ENCODE assay signal across 1 cellular context in the genomic region with DNA sequence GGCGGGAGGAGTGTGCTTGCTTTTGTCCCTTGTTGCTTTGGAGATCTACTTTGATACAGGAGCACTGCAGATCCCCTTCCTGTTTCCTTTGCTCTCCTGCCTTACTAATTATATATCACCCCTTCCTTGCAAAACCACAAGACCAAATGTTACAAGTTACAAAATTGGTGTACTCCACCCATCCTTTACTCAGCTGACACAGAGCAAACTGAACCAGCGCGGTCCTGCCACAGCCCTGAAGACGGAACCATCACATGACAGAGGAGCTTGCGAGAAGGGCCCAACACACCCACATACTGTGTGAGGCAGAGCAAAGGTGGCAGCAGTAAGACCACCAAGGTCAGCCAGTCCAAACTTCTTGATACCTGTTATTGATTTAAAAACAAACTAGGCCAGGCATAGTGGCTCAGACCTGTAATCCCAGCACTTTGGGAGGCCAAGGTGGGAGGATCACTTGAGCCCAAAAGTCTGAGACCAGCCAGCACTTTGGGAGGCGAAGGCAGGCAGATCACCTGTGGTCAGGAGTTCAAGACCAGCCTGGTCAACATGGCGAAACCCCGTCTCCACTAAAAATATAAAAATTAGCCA.
TF ChIP-seq lines count a peak whose summit lies in the region.

No MANE protein-coding gene starts in this region.

TF ChIP-seq in GM12878, 131 proteins besides CTCF, POLR2A, EP300 and RAD21 (continues in another document):
- TF ChIP-seq, protein P1, sequence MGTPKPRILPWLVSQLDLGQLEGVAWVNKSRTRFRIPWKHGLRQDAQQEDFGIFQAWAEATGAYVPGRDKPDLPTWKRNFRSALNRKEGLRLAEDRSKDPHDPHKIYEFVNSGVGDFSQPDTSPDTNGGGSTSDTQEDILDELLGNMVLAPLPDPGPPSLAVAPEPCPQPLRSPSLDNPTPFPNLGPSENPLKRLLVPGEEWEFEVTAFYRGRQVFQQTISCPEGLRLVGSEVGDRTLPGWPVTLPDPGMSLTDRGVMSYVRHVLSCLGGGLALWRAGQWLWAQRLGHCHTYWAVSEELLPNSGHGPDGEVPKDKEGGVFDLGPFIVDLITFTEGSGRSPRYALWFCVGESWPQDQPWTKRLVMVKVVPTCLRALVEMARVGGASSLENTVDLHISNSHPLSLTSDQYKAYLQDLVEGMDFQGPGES (IDR thresholded peaks at IDR 0.05) = no peak
- TF ChIP-seq ZNF384 (IDR thresholded peaks at IDR 0.05; ENCODE audit: borderline replicate concordance, low read depth, low read length) = no peak
- TF ChIP-seq KDM1A (IDR thresholded peaks at IDR 0.05; ENCODE audit: borderline replicate concordance) = no peak
- TF ChIP-seq SUPT20H (IDR thresholded peaks at IDR 0.05; ENCODE audit: borderline replicate concordance, control insufficient read depth, low read depth, low read length) = no peak
- no peak for TF ChIP-seq CHD4 (IDR thresholded peaks at IDR 0.05)
- TF ChIP-seq MEF2A (IDR thresholded peaks at IDR 0.05; ENCODE audit: insufficient read depth, low read depth, low read length) = no peak
- TF ChIP-seq, protein P2, sequence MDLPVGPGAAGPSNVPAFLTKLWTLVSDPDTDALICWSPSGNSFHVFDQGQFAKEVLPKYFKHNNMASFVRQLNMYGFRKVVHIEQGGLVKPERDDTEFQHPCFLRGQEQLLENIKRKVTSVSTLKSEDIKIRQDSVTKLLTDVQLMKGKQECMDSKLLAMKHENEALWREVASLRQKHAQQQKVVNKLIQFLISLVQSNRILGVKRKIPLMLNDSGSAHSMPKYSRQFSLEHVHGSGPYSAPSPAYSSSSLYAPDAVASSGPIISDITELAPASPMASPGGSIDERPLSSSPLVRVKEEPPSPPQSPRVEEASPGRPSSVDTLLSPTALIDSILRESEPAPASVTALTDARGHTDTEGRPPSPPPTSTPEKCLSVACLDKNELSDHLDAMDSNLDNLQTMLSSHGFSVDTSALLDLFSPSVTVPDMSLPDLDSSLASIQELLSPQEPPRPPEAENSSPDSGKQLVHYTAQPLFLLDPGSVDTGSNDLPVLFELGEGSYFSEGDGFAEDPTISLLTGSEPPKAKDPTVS (IDR thresholded peaks at IDR 0.05; ENCODE audit: low read depth, low read length) = no peak
- TF ChIP-seq ESRRA (IDR thresholded peaks at IDR 0.05; ENCODE audit: low read length) = no peak
- TF ChIP-seq, protein P3, sequence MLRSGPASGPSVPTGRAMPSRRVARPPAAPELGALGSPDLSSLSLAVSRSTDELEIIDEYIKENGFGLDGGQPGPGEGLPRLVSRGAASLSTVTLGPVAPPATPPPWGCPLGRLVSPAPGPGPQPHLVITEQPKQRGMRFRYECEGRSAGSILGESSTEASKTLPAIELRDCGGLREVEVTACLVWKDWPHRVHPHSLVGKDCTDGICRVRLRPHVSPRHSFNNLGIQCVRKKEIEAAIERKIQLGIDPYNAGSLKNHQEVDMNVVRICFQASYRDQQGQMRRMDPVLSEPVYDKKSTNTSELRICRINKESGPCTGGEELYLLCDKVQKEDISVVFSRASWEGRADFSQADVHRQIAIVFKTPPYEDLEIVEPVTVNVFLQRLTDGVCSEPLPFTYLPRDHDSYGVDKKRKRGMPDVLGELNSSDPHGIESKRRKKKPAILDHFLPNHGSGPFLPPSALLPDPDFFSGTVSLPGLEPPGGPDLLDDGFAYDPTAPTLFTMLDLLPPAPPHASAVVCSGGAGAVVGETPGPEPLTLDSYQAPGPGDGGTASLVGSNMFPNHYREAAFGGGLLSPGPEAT (IDR thresholded peaks at IDR 0.05; ENCODE audit: low read depth) = peak; percentile 79
- TF ChIP-seq, protein P4, sequence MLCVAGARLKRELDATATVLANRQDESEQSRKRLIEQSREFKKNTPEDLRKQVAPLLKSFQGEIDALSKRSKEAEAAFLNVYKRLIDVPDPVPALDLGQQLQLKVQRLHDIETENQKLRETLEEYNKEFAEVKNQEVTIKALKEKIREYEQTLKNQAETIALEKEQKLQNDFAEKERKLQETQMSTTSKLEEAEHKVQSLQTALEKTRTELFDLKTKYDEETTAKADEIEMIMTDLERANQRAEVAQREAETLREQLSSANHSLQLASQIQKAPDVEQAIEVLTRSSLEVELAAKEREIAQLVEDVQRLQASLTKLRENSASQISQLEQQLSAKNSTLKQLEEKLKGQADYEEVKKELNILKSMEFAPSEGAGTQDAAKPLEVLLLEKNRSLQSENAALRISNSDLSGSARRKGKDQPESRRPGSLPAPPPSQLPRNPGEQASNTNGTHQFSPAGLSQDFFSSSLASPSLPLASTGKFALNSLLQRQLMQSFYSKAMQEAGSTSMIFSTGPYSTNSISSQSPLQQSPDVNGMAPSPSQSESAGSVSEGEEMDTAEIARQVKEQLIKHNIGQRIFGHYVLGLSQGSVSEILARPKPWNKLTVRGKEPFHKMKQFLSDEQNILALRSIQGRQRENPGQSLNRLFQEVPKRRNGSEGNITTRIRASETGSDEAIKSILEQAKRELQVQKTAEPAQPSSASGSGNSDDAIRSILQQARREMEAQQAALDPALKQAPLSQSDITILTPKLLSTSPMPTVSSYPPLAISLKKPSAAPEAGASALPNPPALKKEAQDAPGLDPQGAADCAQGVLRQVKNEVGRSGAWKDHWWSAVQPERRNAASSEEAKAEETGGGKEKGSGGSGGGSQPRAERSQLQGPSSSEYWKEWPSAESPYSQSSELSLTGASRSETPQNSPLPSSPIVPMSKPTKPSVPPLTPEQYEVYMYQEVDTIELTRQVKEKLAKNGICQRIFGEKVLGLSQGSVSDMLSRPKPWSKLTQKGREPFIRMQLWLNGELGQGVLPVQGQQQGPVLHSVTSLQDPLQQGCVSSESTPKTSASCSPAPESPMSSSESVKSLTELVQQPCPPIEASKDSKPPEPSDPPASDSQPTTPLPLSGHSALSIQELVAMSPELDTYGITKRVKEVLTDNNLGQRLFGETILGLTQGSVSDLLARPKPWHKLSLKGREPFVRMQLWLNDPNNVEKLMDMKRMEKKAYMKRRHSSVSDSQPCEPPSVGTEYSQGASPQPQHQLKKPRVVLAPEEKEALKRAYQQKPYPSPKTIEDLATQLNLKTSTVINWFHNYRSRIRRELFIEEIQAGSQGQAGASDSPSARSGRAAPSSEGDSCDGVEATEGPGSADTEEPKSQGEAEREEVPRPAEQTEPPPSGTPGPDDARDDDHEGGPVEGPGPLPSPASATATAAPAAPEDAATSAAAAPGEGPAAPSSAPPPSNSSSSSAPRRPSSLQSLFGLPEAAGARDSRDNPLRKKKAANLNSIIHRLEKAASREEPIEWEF (IDR thresholded peaks at IDR 0.05; ENCODE audit: insufficient replicate concordance, low read depth, low read length) = no peak
- TF ChIP-seq KLF5 (IDR thresholded peaks at IDR 0.05; ENCODE audit: partially characterized antibody) = no peak
- TF ChIP-seq MTA2 (IDR thresholded peaks at IDR 0.05; ENCODE audit: low read depth) = peak; percentile 79
- no peak; the same call in 1 of the 2 replicates for TF ChIP-seq LARP7 (IDR thresholded peaks at IDR 0.05)
- no peak for TF ChIP-seq ZSCAN29 (IDR thresholded peaks at IDR 0.05)
- TF ChIP-seq HCFC1 (IDR thresholded peaks at IDR 0.05; ENCODE audit: low read length) = no peak
- no peak for TF ChIP-seq SMARCA5 (IDR thresholded peaks at IDR 0.05)
- no peak for TF ChIP-seq KAT2A (conservative IDR thresholded peaks at IDR 0.05; ENCODE audit: control insufficient read depth, low read depth, low read length)
- no peak for TF ChIP-seq POU2F2 (IDR thresholded peaks at IDR 0.05; ENCODE audit: borderline replicate concordance, low read depth, low read length)
- TF ChIP-seq, protein P5, sequence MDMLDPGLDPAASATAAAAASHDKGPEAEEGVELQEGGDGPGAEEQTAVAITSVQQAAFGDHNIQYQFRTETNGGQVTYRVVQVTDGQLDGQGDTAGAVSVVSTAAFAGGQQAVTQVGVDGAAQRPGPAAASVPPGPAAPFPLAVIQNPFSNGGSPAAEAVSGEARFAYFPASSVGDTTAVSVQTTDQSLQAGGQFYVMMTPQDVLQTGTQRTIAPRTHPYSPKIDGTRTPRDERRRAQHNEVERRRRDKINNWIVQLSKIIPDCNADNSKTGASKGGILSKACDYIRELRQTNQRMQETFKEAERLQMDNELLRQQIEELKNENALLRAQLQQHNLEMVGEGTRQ (IDR thresholded peaks at IDR 0.05; ENCODE audit: borderline replicate concordance, low read depth, low read length) = peak; percentile 46
- TF ChIP-seq, protein P6, sequence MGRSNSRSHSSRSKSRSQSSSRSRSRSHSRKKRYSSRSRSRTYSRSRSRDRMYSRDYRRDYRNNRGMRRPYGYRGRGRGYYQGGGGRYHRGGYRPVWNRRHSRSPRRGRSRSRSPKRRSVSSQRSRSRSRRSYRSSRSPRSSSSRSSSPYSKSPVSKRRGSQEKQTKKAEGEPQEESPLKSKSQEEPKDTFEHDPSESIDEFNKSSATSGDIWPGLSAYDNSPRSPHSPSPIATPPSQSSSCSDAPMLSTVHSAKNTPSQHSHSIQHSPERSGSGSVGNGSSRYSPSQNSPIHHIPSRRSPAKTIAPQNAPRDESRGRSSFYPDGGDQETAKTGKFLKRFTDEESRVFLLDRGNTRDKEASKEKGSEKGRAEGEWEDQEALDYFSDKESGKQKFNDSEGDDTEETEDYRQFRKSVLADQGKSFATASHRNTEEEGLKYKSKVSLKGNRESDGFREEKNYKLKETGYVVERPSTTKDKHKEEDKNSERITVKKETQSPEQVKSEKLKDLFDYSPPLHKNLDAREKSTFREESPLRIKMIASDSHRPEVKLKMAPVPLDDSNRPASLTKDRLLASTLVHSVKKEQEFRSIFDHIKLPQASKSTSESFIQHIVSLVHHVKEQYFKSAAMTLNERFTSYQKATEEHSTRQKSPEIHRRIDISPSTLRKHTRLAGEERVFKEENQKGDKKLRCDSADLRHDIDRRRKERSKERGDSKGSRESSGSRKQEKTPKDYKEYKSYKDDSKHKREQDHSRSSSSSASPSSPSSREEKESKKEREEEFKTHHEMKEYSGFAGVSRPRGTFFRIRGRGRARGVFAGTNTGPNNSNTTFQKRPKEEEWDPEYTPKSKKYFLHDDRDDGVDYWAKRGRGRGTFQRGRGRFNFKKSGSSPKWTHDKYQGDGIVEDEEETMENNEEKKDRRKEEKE (IDR thresholded peaks at IDR 0.05) = no peak
- no peak for TF ChIP-seq BRCA1 (IDR thresholded peaks at IDR 0.05; ENCODE audit: low read depth, low read length)
- TF ChIP-seq SMAD1 (IDR thresholded peaks at IDR 0.05; ENCODE audit: low read depth, partially characterized antibody) = no peak
- TF ChIP-seq, protein P7, sequence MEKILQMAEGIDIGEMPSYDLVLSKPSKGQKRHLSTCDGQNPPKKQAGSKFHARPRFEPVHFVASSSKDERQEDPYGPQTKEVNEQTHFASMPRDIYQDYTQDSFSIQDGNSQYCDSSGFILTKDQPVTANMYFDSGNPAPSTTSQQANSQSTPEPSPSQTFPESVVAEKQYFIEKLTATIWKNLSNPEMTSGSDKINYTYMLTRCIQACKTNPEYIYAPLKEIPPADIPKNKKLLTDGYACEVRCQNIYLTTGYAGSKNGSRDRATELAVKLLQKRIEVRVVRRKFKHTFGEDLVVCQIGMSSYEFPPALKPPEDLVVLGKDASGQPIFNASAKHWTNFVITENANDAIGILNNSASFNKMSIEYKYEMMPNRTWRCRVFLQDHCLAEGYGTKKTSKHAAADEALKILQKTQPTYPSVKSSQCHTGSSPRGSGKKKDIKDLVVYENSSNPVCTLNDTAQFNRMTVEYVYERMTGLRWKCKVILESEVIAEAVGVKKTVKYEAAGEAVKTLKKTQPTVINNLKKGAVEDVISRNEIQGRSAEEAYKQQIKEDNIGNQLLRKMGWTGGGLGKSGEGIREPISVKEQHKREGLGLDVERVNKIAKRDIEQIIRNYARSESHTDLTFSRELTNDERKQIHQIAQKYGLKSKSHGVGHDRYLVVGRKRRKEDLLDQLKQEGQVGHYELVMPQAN (conservative IDR thresholded peaks at IDR 0.05) = no peak; the same call in 1 of the 2 replicates
- no peak for TF ChIP-seq ETV6 (conservative IDR thresholded peaks at IDR 0.05 in 1 of 2, IDR thresholded peaks at IDR 0.05 in 1 of 2; ENCODE audit: borderline replicate concordance in 1 of 2, low read depth in 1 of 2)
- TF ChIP-seq, protein P8, sequence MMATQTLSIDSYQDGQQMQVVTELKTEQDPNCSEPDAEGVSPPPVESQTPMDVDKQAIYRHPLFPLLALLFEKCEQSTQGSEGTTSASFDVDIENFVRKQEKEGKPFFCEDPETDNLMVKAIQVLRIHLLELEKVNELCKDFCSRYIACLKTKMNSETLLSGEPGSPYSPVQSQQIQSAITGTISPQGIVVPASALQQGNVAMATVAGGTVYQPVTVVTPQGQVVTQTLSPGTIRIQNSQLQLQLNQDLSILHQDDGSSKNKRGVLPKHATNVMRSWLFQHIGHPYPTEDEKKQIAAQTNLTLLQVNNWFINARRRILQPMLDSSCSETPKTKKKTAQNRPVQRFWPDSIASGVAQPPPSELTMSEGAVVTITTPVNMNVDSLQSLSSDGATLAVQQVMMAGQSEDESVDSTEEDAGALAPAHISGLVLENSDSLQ (IDR thresholded peaks at IDR 0.05) = peak; percentile 44; the same call in 1 of the 2 replicates
- TF ChIP-seq RCOR1 (conservative IDR thresholded peaks at IDR 0.05; ENCODE audit: low read depth, low read length) = no peak
- peak; percentile 85 for TF ChIP-seq RUNX3 (IDR thresholded peaks at IDR 0.05; ENCODE audit: low read length)
- peak; percentile 33; the same call in 1 of the 2 replicates for TF ChIP-seq SPI1 (IDR thresholded peaks at IDR 0.05; ENCODE audit: borderline replicate concordance, insufficient read depth, low read depth, low read length)
- peak; percentile 33 for TF ChIP-seq NBN (IDR thresholded peaks at IDR 0.05)
- TF ChIP-seq STAT3 (IDR thresholded peaks at IDR 0.05; ENCODE audit: low read depth, low read length) = no peak
- no peak for TF ChIP-seq CREM (IDR thresholded peaks at IDR 0.05; ENCODE audit: low read depth)
- TF ChIP-seq, protein P9, sequence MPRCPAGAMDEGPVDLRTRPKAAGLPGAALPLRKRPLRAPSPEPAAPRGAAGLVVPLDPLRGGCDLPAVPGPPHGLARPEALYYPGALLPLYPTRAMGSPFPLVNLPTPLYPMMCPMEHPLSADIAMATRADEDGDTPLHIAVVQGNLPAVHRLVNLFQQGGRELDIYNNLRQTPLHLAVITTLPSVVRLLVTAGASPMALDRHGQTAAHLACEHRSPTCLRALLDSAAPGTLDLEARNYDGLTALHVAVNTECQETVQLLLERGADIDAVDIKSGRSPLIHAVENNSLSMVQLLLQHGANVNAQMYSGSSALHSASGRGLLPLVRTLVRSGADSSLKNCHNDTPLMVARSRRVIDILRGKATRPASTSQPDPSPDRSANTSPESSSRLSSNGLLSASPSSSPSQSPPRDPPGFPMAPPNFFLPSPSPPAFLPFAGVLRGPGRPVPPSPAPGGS (IDR thresholded peaks at IDR 0.05; ENCODE audit: borderline replicate concordance, insufficient read depth, low read depth, low read length, poor library complexity, severe bottlenecking) = no peak
